Comparison of ENCODE assay signal across 8 cellular contexts in the genomic region with DNA sequence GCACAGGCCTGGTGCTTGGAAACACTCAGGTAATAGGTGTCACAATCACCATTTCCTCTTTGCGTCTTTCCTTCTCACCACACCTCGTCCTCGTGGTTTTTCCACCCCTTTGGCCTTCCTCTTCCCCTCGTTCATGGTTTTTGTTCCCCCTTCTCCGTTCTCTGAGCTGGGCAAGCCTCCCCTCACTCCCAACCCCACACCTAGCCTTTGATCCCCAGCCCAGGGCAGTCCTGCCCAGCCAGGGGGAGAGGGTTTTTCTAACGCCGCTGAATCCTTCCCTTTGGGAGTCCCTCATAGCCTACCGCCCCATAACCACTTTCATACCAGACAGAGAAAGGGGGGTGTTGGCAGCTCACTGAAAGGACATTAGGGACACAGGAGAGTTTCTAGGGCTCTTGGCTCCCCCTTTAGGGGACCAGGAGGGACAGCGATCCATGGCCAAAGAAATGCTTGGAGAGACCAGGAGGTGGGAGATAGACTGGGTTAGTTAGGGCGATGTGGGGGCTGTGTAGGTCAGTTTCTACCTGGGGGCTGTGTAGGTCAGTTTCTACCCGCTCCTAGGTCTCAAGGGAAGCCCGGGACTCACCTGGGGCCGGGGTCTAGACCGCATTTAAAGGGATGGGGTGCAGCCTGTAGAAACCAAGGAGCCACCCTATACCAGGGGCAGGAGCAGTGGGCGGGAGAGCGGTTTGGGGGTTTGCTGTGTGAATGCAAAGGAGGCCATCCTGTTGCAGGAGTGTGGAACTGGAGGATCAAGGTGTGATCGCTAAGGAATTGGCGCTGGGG. TPM values are rescaled to one million over a fixed set of nuclear protein-coding genes. Genes with fewer than 3 reads are reported as not detected.
DNase-seq lines count a peak whose midpoint lies in the region; ATAC-seq, FAIRE-seq and TF ChIP-seq lines count a peak whose summit lies in the region.

No MANE protein-coding gene starts in this region.

- H3K36me3 Mint-ChIP-seq in neural progenitor cell, result peaks cover 8% of the 10 kb centered on the region

- no peaks in the 10 kb centered on the region for H3K9me2 ChIP-seq in PC-3 (replicated peaks; ENCODE audit: low read length)

- H4K20me1 ChIP-seq in PC-3 (ENCODE audit: low read length) (peaks cover 5% of the 10 kb centered on the region; the same call in 1 of the 2 replicates), neural progenitor cell (ENCODE audit: low read depth) (peaks cover 39% of the 10 kb centered on the region)

- peak overlapping the region; percentile 57 for H3K27ac ChIP-seq in PC-3 (ENCODE audit: low read length)
- H3K27ac ChIP-seq in neural progenitor cell, result no peak overlapping the region

- peak overlapping the region; percentile 86 for H3K4me2 ChIP-seq in PC-3 (ENCODE audit: low read length)
- peak overlapping the region; percentile 99 for H3K4me2 ChIP-seq in neural progenitor cell

- peak; percentile 11 for ATAC-seq in PC-3

- FAIRE-seq in GM12892 (lab: Jason Lieb, UNC), result no peak

- DNase-seq in SIG-M5 treated with dmso at 0.1 percent for 504 hours (lab: John Stamatoyannopoulos, UW; ENCODE audit: unreplicated experiment) (peak; percentile 33), SIG-M5 (lab: John Stamatoyannopoulos, UW) (no peak), PC-3 (peak; percentile 40), epithelial cell of esophagus (ENCODE audit: low read depth) (peak; percentile 50), neural progenitor cell (ENCODE audit: low spot score) (peak; percentile 69), GM12892 (ENCODE audit: insufficient read length) (no peak), NCI-H146 treated with DMSO at 0.1 percent for 48 hours (lab: John Stamatoyannopoulos, UW; ENCODE audit: unreplicated experiment) (no peak), GM19240 (ENCODE audit: insufficient read length, low spot score) (no peak)

- H3K4me3 ChIP-seq in PC-3 (ENCODE audit: low read length), result peak overlapping the region; percentile 99
- H3K4me3 ChIP-seq in epithelial cell of esophagus (ENCODE audit: low read length), result peak overlapping the region; percentile 59
- H3K4me3 ChIP-seq in neural progenitor cell, result peak overlapping the region; percentile 100

- H3K4me1 ChIP-seq in PC-3 (ENCODE audit: insufficient read depth, low read length) (peaks cover 5% of the 10 kb centered on the region; the same call in 1 of the 2 replicates), neural progenitor cell (peaks cover 10% of the 10 kb centered on the region)

- no peak for TF ChIP-seq POLR2A in GM12892 (IDR thresholded peaks at IDR 0.05; ENCODE audit: low read depth, low read length)

- H2AFZ ChIP-seq in PC-3 (ENCODE audit: low read length), result peak overlapping the region; percentile 80
- no peak overlapping the region for H2AFZ ChIP-seq in neural progenitor cell (replicated peaks)

- peaks cover 15% of the 10 kb centered on the region for H3K27me3 Mint-ChIP-seq in neural progenitor cell (ENCODE audit: insufficient read depth, low read depth)

- TSS peak; percentile 62 for BruUV-seq in PC-3 (replicated peaks; lab: Mats Ljungman, UMichigan)

- H3K9ac ChIP-seq in PC-3 (ENCODE audit: low read length), result peak overlapping the region; percentile 76
- H3K9ac ChIP-seq in neural progenitor cell, result peak overlapping the region; percentile 69

- H3F3A ChIP-seq in PC-3 (ENCODE audit: low read length, unreplicated experiment) (no peaks in the 10 kb centered on the region), neural progenitor cell (ENCODE audit: low read depth) (peaks cover 20% of the 10 kb centered on the region)

- H3K9me3 Mint-ChIP-seq in neural progenitor cell, result no peaks in the 10 kb centered on the region

- peak overlapping the region; percentile 98 for H3K4me3 Mint-ChIP-seq in neural progenitor cell

- peak; percentile 58 for TF ChIP-seq CTCF in PC-3 (conservative IDR thresholded peaks at IDR 0.05; ENCODE audit: low read depth, low read length)
- TF ChIP-seq CTCF in epithelial cell of esophagus (IDR thresholded peaks at IDR 0.05; ENCODE audit: insufficient read depth, low read depth, low read length, missing control alignments), result peak; percentile 34
- peak; percentile 47 for TF ChIP-seq CTCF in neural progenitor cell (IDR thresholded peaks at IDR 0.05)

- peaks cover 26% of the 10 kb centered on the region for H3K4me1 Mint-ChIP-seq in neural progenitor cell

- H3K36me3 ChIP-seq in PC-3 (ENCODE audit: low read depth, low read length) (peaks cover 16% of the 10 kb centered on the region), neural progenitor cell (no peaks in the 10 kb centered on the region)

- POLR2A ChIA-PET in PC-3 (lab: Charles Lee; ENCODE audit: unreplicated experiment), result interaction anchor here (0.6 to 1.0 kb wide), 2 partner anchors 31 to 120 kb away, joined by 3 to 7 read pairs; partner anchors contain the start of gene POP7

- peaks cover 42% of the 10 kb centered on the region for H3K79me2 ChIP-seq in PC-3 (ENCODE audit: low read length)
- peaks cover 53% of the 10 kb centered on the region for H3K79me2 ChIP-seq in neural progenitor cell (ENCODE audit: low read depth)

- H3K27me3 ChIP-seq in PC-3 (ENCODE audit: low read length), result no peaks in the 10 kb centered on the region
- H3K27me3 ChIP-seq in neural progenitor cell, result no peaks in the 10 kb centered on the region

- intact Hi-C loops in PC-3 (cut with micrococcal nuclease), result loop anchor here (1.0 to 5.0 kb wide), 2 partner anchors 23 to 119 kb away; partner anchors contain the start of gene POP7

- CTCF ChIA-PET in PC-3 (lab: Charles Lee), result interaction anchor here (0.6 to 2.2 kb wide), 5 partner anchors 24 to 120 kb away, joined by 3 to 27 read pairs (median 6); partner anchors contain the start of genes POP7 and UFSP1

- H3K27ac Mint-ChIP-seq in neural progenitor cell, result peak overlapping the region; percentile 77

- no peaks in the 10 kb centered on the region for H3K9me3 ChIP-seq in PC-3 (ENCODE audit: low read length)
- H3K9me3 ChIP-seq in neural progenitor cell (ENCODE audit: low read depth), result no peaks in the 10 kb centered on the region

RNA-seq across cellular contexts. Expression of gene EPHB4, which starts 1.4 kb away (rescaled TPM):
- total RNA-seq in PC-3 (2014; rRNA removed), result 104 and 150 TPM in 2 replicates
- total RNA-seq in neural progenitor cell (ENCODE audit: low replicate concordance), result 66.5 and 106 TPM in 2 replicates
- 1.1 TPM for polyA plus RNA-seq in GM12892 (2012; ENCODE audit: missing spikeins)

RNA-seq across cellular contexts. Expression of gene SLC12A9, which starts 26.6 kb away (rescaled TPM):
- total RNA-seq in PC-3 (2014; rRNA removed) (25.9 and 31.2 TPM in 2 replicates), neural progenitor cell (ENCODE audit: low replicate concordance) (3.5 and 18.6 TPM in 2 replicates)
- 8.4 TPM for polyA plus RNA-seq in GM12892 (2012; ENCODE audit: missing spikeins)

RNA-seq across cellular contexts. Expression of gene TRIP6, which starts 41.2 kb away (rescaled TPM):
- total RNA-seq in PC-3 (2014; rRNA removed), result 11.3 and 14.6 TPM in 2 replicates
- 14.9 and 49.5 TPM in 2 replicates for total RNA-seq in neural progenitor cell (ENCODE audit: low replicate concordance)
- 20.9 TPM for polyA plus RNA-seq in GM12892 (2012; ENCODE audit: missing spikeins)

RNA-seq across cellular contexts. Expression of gene SRRT, which starts 49.0 kb away (rescaled TPM):
- total RNA-seq in PC-3 (2014; rRNA removed) (177 and 268 TPM in 2 replicates), neural progenitor cell (ENCODE audit: low replicate concordance) (60.4 and 108 TPM in 2 replicates)
- polyA plus RNA-seq in GM12892 (2012; ENCODE audit: missing spikeins), result 88.0 TPM

Comparison
In these comparisons a context has a peak if more than half of its experiments do, and no peak if none do; other contexts are left out.
1. DNase-seq: peak in SIG-M5 treated with dmso at 0.1 percent for 504 hours (single experiment), PC-3 (single experiment), epithelial cell of esophagus (single experiment) and neural progenitor cell (single experiment); none in SIG-M5 (single experiment), GM12892 (single experiment), NCI-H146 treated with DMSO at 0.1 percent for 48 hours (single experiment) and GM19240 (single experiment).
2. Peak in every context shown above with its lines, with median percentiles within 50 percentile points of each other: H3K4me3 ChIP-seq and CTCF ChIP-seq.